In genomic region chr11:75152090-75152489, GRCh38 we compare ENCODE assay signal across 23 cellular contexts. TPM values are rescaled to one million over a fixed set of nuclear protein-coding genes. Genes with fewer than 3 reads are reported as not detected.
DNase-seq lines count a peak whose midpoint lies in the region; ATAC-seq, FAIRE-seq and TF ChIP-seq lines count a peak whose summit lies in the region.
"Had no signal": no experiment of that assay in that cellular context is flagged by ENCODE, and none has a peak within 500 bp of the region (broad histone marks: within the 10 kb centered on the region; RNA-seq: fewer than 3 reads in every experiment).

No MANE protein-coding gene starts in this region.

- no peaks in the 10 kb centered on the region for H4K20me1 ChIP-seq in HepG2 (ENCODE audit: insufficient read depth, low read length)

- WGBS in HepG2 (ENCODE audit: low lambda C conversion rate) = 41% methylated on average over 5 of the region's 6 CpGs

- H3K4me3 Mint-ChIP-seq in CD8-positive, alpha-beta memory T cell = no peak overlapping the region
- H3K4me3 Mint-ChIP-seq: natural killer cell treated with Interleukin-12 subunit alpha and Interleukin-12 subunit beta and Interleukin-15 and Interleukin-18, amount 100 ng/mL, for 72 hours had no signal

- peaks cover 15% of the 10 kb centered on the region for H3K79me2 ChIP-seq in HepG2 (ENCODE audit: insufficient read depth, low read length)

- H3K4me3 ChIP-seq in HepG2 (replicated peaks in 1 of 3; ENCODE audit: insufficient read depth in 1 of 3, low read depth in 2 of 3, low read length in 3 of 3) = peak overlapping the region; percentile 28 to 60 (median 39); a peak in 5 of 6 replicates
- H3K4me3 ChIP-seq in gastrocnemius medialis = peak overlapping the region in 3 of 4 donors; percentile 23 to 41 (median 39)
- peak overlapping the region in 1 of 2 donors; percentile 2 for H3K4me3 ChIP-seq in uterus
- H3K4me3 ChIP-seq in CD8-positive, alpha-beta memory T cell (ENCODE audit: low read length) = no peak overlapping the region

- no peak for DNase-seq in Right ventricle myocardium inferior (ENCODE audit: missing footprints)
- DNase-seq in cardiac septum (ENCODE audit: low spot score) = no peak
- no peak for DNase-seq in HepG2 (ENCODE audit: low spot score)
- no peak for DNase-seq in gastrocnemius medialis
- no peak for DNase-seq in uterus
- no peak for DNase-seq in NCI-H226
- DNase-seq in CD8-positive, alpha-beta memory T cell = no peak
- DNase-seq in midbrain (lab: John Stamatoyannopoulos, UW) = no peak
- DNase-seq: activated CD4-positive, CD25-positive, alpha-beta regulatory T cell; activated gamma-delta T cell treated with Interleukin-2 at 50 U/mL for 16 hours; DMS 273 treated with DMSO at 0.1 percent for 48 hours; hypothalamus; MV-4-11; NCI-H2171; stimulated activated CD4-positive, alpha-beta T cell treated with anti-CD3 and anti-CD28 coated beads, Interleukin-2, amount 100 ng/mL, for 48 hours had no signal

- no peak for TF ChIP-seq RAD21 in HepG2 (CRISPR knock-in tag; IDR thresholded peaks at IDR 0.05)

- peak; percentile 11 for ATAC-seq in Right ventricle myocardium inferior
- ATAC-seq in HepG2 = peak; percentile 29
- ATAC-seq in gastrocnemius medialis = no peak

- peaks cover 99% of the 10 kb centered on the region for H3K4me1 ChIP-seq in HepG2 (ENCODE audit: insufficient read depth, low read length)
- peaks cover 0 to 13% of the 10 kb centered on the region in 2 donors for H3K4me1 ChIP-seq in gastrocnemius medialis
- no peaks in the 10 kb centered on the region for H3K4me1 ChIP-seq in uterus
- H3K4me1 ChIP-seq in CD8-positive, alpha-beta memory T cell (ENCODE audit: insufficient read depth, low read length) = no peaks in the 10 kb centered on the region

- H3K4me2 ChIP-seq in HepG2 (ENCODE audit: low read depth, low read length) = peak overlapping the region; percentile 77

- TF ChIP-seq EP300 in HepG2 (IDR thresholded peaks at IDR 0.05; ENCODE audit: low read depth in 2 of 2, low read length in 2 of 2) = no peak
- no peak for TF ChIP-seq EP300 in HepG2 (CRISPR knock-in tag; IDR thresholded peaks at IDR 0.05; ENCODE audit: borderline replicate concordance)

- TF ChIP-seq POLR2A in HepG2 (IDR thresholded peaks at IDR 0.05; ENCODE audit: insufficient read depth in 1 of 2, low read depth in 2 of 2, low read length in 2 of 2) = 0 out of 4 replicates have a peak, but pooled peaks of 1 of the 2 experiments have one; percentile 34
- TF ChIP-seq POLR2A in gastrocnemius medialis (IDR thresholded peaks at IDR 0.05) = no peak
- TF ChIP-seq POLR2A in uterus (IDR thresholded peaks at IDR 0.05) = no peak

- H2AFZ ChIP-seq in HepG2 (ENCODE audit: low read length) = peak overlapping the region; percentile 16

- no peaks in the 10 kb centered on the region for H3K36me3 ChIP-seq in HepG2 (replicated peaks in 1 of 2; ENCODE audit: control insufficient read depth in 1 of 2, insufficient read depth in 2 of 2, low read length in 2 of 2)
- no peaks in the 10 kb centered on the region for H3K36me3 ChIP-seq in gastrocnemius medialis
- no peaks in the 10 kb centered on the region for H3K36me3 ChIP-seq in uterus
- no peaks in the 10 kb centered on the region for H3K36me3 ChIP-seq in CD8-positive, alpha-beta memory T cell (ENCODE audit: insufficient read depth, low read length)

- no peak for FAIRE-seq in HepG2 (lab: Jason Lieb, UNC)
- FAIRE-seq: A204.1, astrocyte had no signal

- H3K27me3 ChIP-seq in HepG2 (ENCODE audit: control insufficient read depth in 1 of 2, insufficient read depth in 2 of 2, low read length in 2 of 2) = no peaks in the 10 kb centered on the region
- H3K27me3 ChIP-seq in gastrocnemius medialis = no peaks in the 10 kb centered on the region
- H3K27me3 ChIP-seq in uterus = no peaks in the 10 kb centered on the region
- no peaks in the 10 kb centered on the region for H3K27me3 ChIP-seq in CD8-positive, alpha-beta memory T cell (ENCODE audit: insufficient read depth, low read length, poor library complexity, severe bottlenecking)
- H3K27me3 ChIP-seq: BLaER1 treated with 17β-estradiol and CSF1 and Interleukin-3, amounts not matched to agents 10 nM and 100 nM had no signal

- no peaks in the 10 kb centered on the region for H3K9me3 Mint-ChIP-seq in CD8-positive, alpha-beta memory T cell
- H3K9me3 Mint-ChIP-seq: natural killer cell treated with Interleukin-12 subunit alpha and Interleukin-12 subunit beta and Interleukin-15 and Interleukin-18, amount 100 ng/mL, for 72 hours had no signal

- H3K36me3 Mint-ChIP-seq in CD8-positive, alpha-beta memory T cell = no peaks in the 10 kb centered on the region
- H3K36me3 Mint-ChIP-seq: natural killer cell treated with Interleukin-12 subunit alpha and Interleukin-12 subunit beta and Interleukin-15 and Interleukin-18, amount 100 ng/mL, for 72 hours had no signal

- TF ChIP-seq CTCF in HepG2 (CRISPR knock-in tag; IDR thresholded peaks at IDR 0.05) (no peak), gastrocnemius medialis (IDR thresholded peaks at IDR 0.05 in 4 of 5, conservative IDR thresholded peaks at IDR 0.05 in 1 of 5) (no peak), uterus (IDR thresholded peaks at IDR 0.05) (no peak)

- BruUV-seq in HepG2 (replicated peaks; lab: Mats Ljungman, UMichigan) = no TSS peak

- no peaks in the 10 kb centered on the region for H3K4me1 Mint-ChIP-seq in CD8-positive, alpha-beta memory T cell

- POLR2A ChIA-PET in HepG2 (lab: Yijun Ruan, JAX) = interaction anchor here (1.0 to 9.8 kb wide), 6 partner anchors 8 to 163 kb away, joined by 3 to 174 read pairs (median 41); partner anchors contain the start of gene NEU3
- POLR2A ChIA-PET in CD8-positive, alpha-beta memory T cell (lab: Charles Lee) = no interaction called here

- no peaks in the 10 kb centered on the region for H3K9me3 ChIP-seq in HepG2 (ENCODE audit: low read length)
- no peaks in the 10 kb centered on the region for H3K9me3 ChIP-seq in gastrocnemius medialis
- no peaks in the 10 kb centered on the region for H3K9me3 ChIP-seq in uterus
- no peaks in the 10 kb centered on the region for H3K9me3 ChIP-seq in CD8-positive, alpha-beta memory T cell (ENCODE audit: low read length)
- H3K9me3 ChIP-seq: BLaER1 treated with 17β-estradiol and CSF1 and Interleukin-3, amounts not matched to agents 10 nM and 100 nM had no signal

- CTCF ChIA-PET in HepG2 (lab: Yijun Ruan, JAX; ENCODE audit: low intra/inter-chr PET ratio, low total read pairs) = no interaction called here
- CTCF ChIA-PET in CD8-positive, alpha-beta memory T cell (lab: Charles Lee) = interaction anchor here (3.8 to 18.8 kb wide), 3 partner anchors 10 to 92 kb away, joined by 11 to 419 read pairs (median 64); partner anchors contain the start of gene TPBGL

- H3K9ac ChIP-seq in HepG2 (ENCODE audit: insufficient read depth, low read depth, low read length) = peak overlapping the region; percentile 61

- H3K27me3 Mint-ChIP-seq in CD8-positive, alpha-beta memory T cell = peaks cover 8 to 21% of the 10 kb centered on the region in 2 donors

- H3K27ac ChIP-seq in HepG2 (ENCODE audit: extremely low read length, insufficient read depth, low read length) = peak overlapping the region; percentile 73
- H3K27ac ChIP-seq in gastrocnemius medialis = peak overlapping the region in 2 of 4 donors; percentile 41 to 56
- H3K27ac ChIP-seq in uterus = peak overlapping the region; percentile 18 to 57
- no peak overlapping the region for H3K27ac ChIP-seq in CD8-positive, alpha-beta memory T cell (ENCODE audit: low read depth, low read length)

- intact Hi-C loops in Right ventricle myocardium inferior (cut with DNase I) = no loop called here
- intact Hi-C loops in cardiac septum (cut with DNase I) = no loop called here
- intact Hi-C loops in HepG2 (cut with micrococcal nuclease; ENCODE audit: unreplicated experiment) = no loop called here
- intact Hi-C loops in gastrocnemius medialis (cut with DNase I; ENCODE audit: low total_unique reads) = no loop called here
- intact Hi-C loops in uterus (cut with DNase I; ENCODE audit: low total_unique reads) = no loop called here

- in situ Hi-C loops in HepG2 (cut with HindIII; ENCODE audit: extremely low pct_ligation_motif_present, low pct_unique_long_range_greater_than_20kb) (no loop called here), gastrocnemius medialis (cut with MboI; ENCODE audit: low sequenced_read_pairs in 4 of 4) (no loop called here)

- H3K27ac Mint-ChIP-seq in CD8-positive, alpha-beta memory T cell = peak overlapping the region in 1 of 8 donors; percentile 66
- H3K27ac Mint-ChIP-seq: natural killer cell treated with Interleukin-12 subunit alpha and Interleukin-12 subunit beta and Interleukin-15 and Interleukin-18, amount 100 ng/mL, for 72 hours had no signal

RNA-seq across cellular contexts. Expression of gene SLCO2B1, which starts 1.2 kb away (rescaled TPM):
- total RNA-seq in Right ventricle myocardium inferior (33.4 TPM), cardiac septum (14.3 TPM), HepG2 (2016; rRNA removed; fragmentation: Illumina TruSeq; extraction: Trizol) (7.6 and 15.3 TPM in 2 replicates), gastrocnemius medialis (10 to 100 TPM in 1 of 4 donors, 1 to 10 TPM in 3; 1.9 to 17.6 (median 5.0) TPM), uterus (10 to 100 TPM; 11.8 to 58.1 (median 31.8) TPM)
- 3.0 and 3.2 TPM in 2 replicates for total RNA-seq in HepG2 (2016; cell fraction: cytosol; rRNA removed; fragmentation: Illumina TruSeq; extraction: Trizol; ENCODE audit: low read depth)
- 6.7 and 16.4 TPM in 2 replicates for total RNA-seq in HepG2 (2016; cell fraction: insoluble cytoplasmic fraction; rRNA removed; fragmentation: Illumina TruSeq; extraction: Trizol)
- 6.2 TPM in 2 replicates for total RNA-seq in HepG2 (2016; cell fraction: membrane; rRNA removed; fragmentation: Illumina TruSeq; extraction: Trizol)
- total RNA-seq in HepG2 (2016; cell fraction: nucleus; rRNA removed; fragmentation: Illumina TruSeq; extraction: Trizol) = 24.2 and 24.5 TPM in 2 replicates
- 19.8 and 29.6 TPM in 2 replicates for polyA plus RNA-seq in HepG2 (2011; rRNA removed)
- polyA plus RNA-seq in HepG2 (2011; cell fraction: cytosol; rRNA removed) = 15.0 and 15.3 TPM in 2 replicates
- polyA plus RNA-seq in HepG2 (2011; cell fraction: nucleus; rRNA removed) = 80.8 and 94.5 TPM in 2 replicates
- polyA plus RNA-seq in HepG2 (2012) = 21.7 and 35.0 TPM in 2 replicates
- polyA plus RNA-seq in HepG2 (2016; cell fraction: cytosol; fragmentation: Illumina TruSeq; extraction: Trizol; ENCODE audit: low read depth) = 0.64 and 1.2 TPM in 2 replicates
- 4.1 and 5.6 TPM in 2 replicates for polyA plus RNA-seq in HepG2 (2016; cell fraction: insoluble cytoplasmic fraction; fragmentation: Illumina TruSeq; extraction: Trizol; ENCODE audit: low read depth)
- polyA plus RNA-seq in HepG2 (2016; cell fraction: membrane; fragmentation: Illumina TruSeq; extraction: Trizol; ENCODE audit: low read depth) = 2.4 and 2.9 TPM in 2 replicates
- polyA plus RNA-seq in HepG2 (2016; cell fraction: nucleus; fragmentation: Illumina TruSeq; extraction: Trizol; ENCODE audit: insufficient read depth, low read depth) = 31.9 and 32.0 TPM in 2 replicates
- 0.09 and 55.4 TPM in 2 replicates for polyA minus RNA-seq in HepG2 (2011; rRNA and poly(A)+ RNA removed; ENCODE audit: low replicate concordance)
- 11.1 and 12.3 TPM in 2 replicates for polyA minus RNA-seq in HepG2 (2011; cell fraction: cytosol; rRNA and poly(A)+ RNA removed)
- 33.2 and 42.0 TPM in 2 replicates for polyA minus RNA-seq in HepG2 (2011; cell fraction: nucleus; rRNA and poly(A)+ RNA removed)
- 1 to 10 TPM in 1 of 2 experiments, under 1 TPM in 1; 0.98 to 1.3 TPM for total RNA-seq in CD8-positive, alpha-beta memory T cell
- polyA plus RNA-seq in CD8-positive, alpha-beta memory T cell = not detected
- total RNA-seq: fibroblast of lung, H4 had no signal
- polyA plus RNA-seq: fibroblast of lung had no signal

RNA-seq across cellular contexts. Expression of gene OR2AT4, which starts 55.4 kb away (rescaled TPM):
- total RNA-seq in Right ventricle myocardium inferior (not detected), cardiac septum (not detected), HepG2 (2016; rRNA removed; fragmentation: Illumina TruSeq; extraction: Trizol) (not detected in 2 replicates), gastrocnemius medialis (not detected), uterus (not detected)
- not detected in 2 replicates for total RNA-seq in HepG2 (2016; cell fraction: cytosol; rRNA removed; fragmentation: Illumina TruSeq; extraction: Trizol; ENCODE audit: low read depth)
- total RNA-seq in HepG2 (2016; cell fraction: insoluble cytoplasmic fraction; rRNA removed; fragmentation: Illumina TruSeq; extraction: Trizol) = not detected in 2 replicates
- total RNA-seq in HepG2 (2016; cell fraction: membrane; rRNA removed; fragmentation: Illumina TruSeq; extraction: Trizol) = not detected in 2 replicates
- total RNA-seq in HepG2 (2016; cell fraction: nucleus; rRNA removed; fragmentation: Illumina TruSeq; extraction: Trizol) = not detected in 2 replicates
- not detected in 2 replicates for polyA plus RNA-seq in HepG2 (2011; rRNA removed)
- polyA plus RNA-seq in HepG2 (2011; cell fraction: cytosol; rRNA removed) = not detected in 2 replicates
- not detected in 2 replicates for polyA plus RNA-seq in HepG2 (2011; cell fraction: nucleus; rRNA removed)
- polyA plus RNA-seq in HepG2 (2012) = not detected in 2 replicates
- not detected in 2 replicates for polyA plus RNA-seq in HepG2 (2016; cell fraction: cytosol; fragmentation: Illumina TruSeq; extraction: Trizol; ENCODE audit: low read depth)
- polyA plus RNA-seq in HepG2 (2016; cell fraction: insoluble cytoplasmic fraction; fragmentation: Illumina TruSeq; extraction: Trizol; ENCODE audit: low read depth) = not detected in 2 replicates
- polyA plus RNA-seq in HepG2 (2016; cell fraction: membrane; fragmentation: Illumina TruSeq; extraction: Trizol; ENCODE audit: low read depth) = not detected in 2 replicates
- polyA plus RNA-seq in HepG2 (2016; cell fraction: nucleus; fragmentation: Illumina TruSeq; extraction: Trizol; ENCODE audit: insufficient read depth, low read depth) = not detected in 2 replicates
- not detected in 2 replicates for polyA minus RNA-seq in HepG2 (2011; rRNA and poly(A)+ RNA removed; ENCODE audit: low replicate concordance)
- polyA minus RNA-seq in HepG2 (2011; cell fraction: cytosol; rRNA and poly(A)+ RNA removed) = not detected in 2 replicates
- not detected in 2 replicates for polyA minus RNA-seq in HepG2 (2011; cell fraction: nucleus; rRNA and poly(A)+ RNA removed)
- not detected for total RNA-seq in CD8-positive, alpha-beta memory T cell
- polyA plus RNA-seq in CD8-positive, alpha-beta memory T cell = not detected
- total RNA-seq: astrocyte; fibroblast of lung; H4; natural killer cell treated with Interleukin-12 subunit alpha and Interleukin-12 subunit beta and Interleukin-15 and Interleukin-18, amount 100 ng/mL, for 72 hours; T-helper 2 cell treated with Interferon-gamma antibody and Interleukin-4, amounts not matched to agents 100 ng/mL and 5 ng/mL, for 36 hours had no signal
- polyA plus RNA-seq: fibroblast of lung, urinary bladder had no signal

Comparison
In these comparisons a context has a peak if more than half of its experiments do, and no peak if none do; other contexts are left out.
1. ATAC-seq: peak in Right ventricle myocardium inferior (single experiment) and HepG2 (single experiment); none in gastrocnemius medialis (0 of 2).